ENCODE assay signal across 8 cellular contexts in genomic region chr19:40716655-40717324, GRCh38. TPM values are rescaled to one million over a fixed set of nuclear protein-coding genes. Genes with fewer than 3 reads are reported as not detected.
DNase-seq lines count a peak whose midpoint lies in the region; ATAC-seq and TF ChIP-seq lines count a peak whose summit lies in the region.

TSS of gene COQ8B (minus strand) at chr19:40716886. CDS start at chr19:40714632, 2,254 bp downstream.
TSS of gene ITPKC (plus strand) at chr19:40717112. CDS start at chr19:40717136, 24 bp downstream.

- peaks cover 0 to 15% (median 5%) of the 10 kb centered on the region in 6 donors for H3K36me3 ChIP-seq in spleen

- TF ChIP-seq CTCF in AG09319 (IDR thresholded peaks at IDR 0.05; ENCODE audit: low read depth, low read length) (no peak), spleen (IDR thresholded peaks at IDR 0.05 in 8 of 11, conservative IDR thresholded peaks at IDR 0.05 in 3 of 11) (peak in 8 of 11 experiments; percentile 19 to 50 (median 38))

- no peaks in the 10 kb centered on the region for H3K27me3 ChIP-seq in spleen (replicated peaks in 1 of 7)

- H3K9me3 ChIP-seq in spleen, result no peaks in the 10 kb centered on the region

- peak in 1 of 3 donors; percentile 8 for TF ChIP-seq POLR2A in spleen (IDR thresholded peaks at IDR 0.05)

- intact Hi-C loops in spleen (cut with DNase I; ENCODE audit: low total_unique reads), result no loop called here

- peak within 1 kb of the TSS; percentile 78 to 96 (median 92) for H3K27ac ChIP-seq in spleen

- 0 to 1% (median 0%) methylated on average over 25 to 72 of the region's 72 CpGs for WGBS in spleen, 5 donors

- ATAC-seq in GM19023 (IDR thresholded peaks at IDR 0.05; ENCODE audit: unreplicated experiment) (peak; percentile 75), HG03280 (IDR thresholded peaks at IDR 0.05; ENCODE audit: unreplicated experiment) (peak; percentile 77)

- DNase-seq in AG09319 (ENCODE audit: extremely low read depth, low read depth) (peak; percentile 95), NCI-H345 (lab: John Stamatoyannopoulos, UW) (peak; percentile 100), inferior parietal cortex (ENCODE audit: extremely low spot score) (peak; percentile 99), spleen (peak; percentile 100)
- DNase-seq in activated CD4-positive, CD25-positive, alpha-beta regulatory T cell (lab: John Stamatoyannopoulos, UW), result peak; percentile 99 to 100 (median 100)
- peak; percentile 98 for DNase-seq in central memory CD4-positive, alpha-beta T cell

- peaks cover 45 to 94% (median 71%) of the 10 kb centered on the region in 6 donors for H3K4me1 ChIP-seq in spleen

- peak within 1 kb of the TSS; percentile 69 to 84 (median 74) for H3K4me3 ChIP-seq in spleen

RNA-seq across cellular contexts. Expression of gene COQ8B, which starts in this region (rescaled TPM):
- total RNA-seq in spleen, result 10 to 100 TPM; 23.0 to 40.2 (median 32.6) TPM
- polyA plus RNA-seq in spleen, result 10 to 100 TPM; 18.4 to 33.8 (median 21.1) TPM

RNA-seq across cellular contexts. Expression of gene ITPKC, which starts in this region (rescaled TPM):
- 10 to 100 TPM; 11.1 to 39.2 (median 18.0) TPM for total RNA-seq in spleen
- 10 to 100 TPM in 1 of 3 donors, 1 to 10 TPM in 2; 6.8 to 14.3 (median 8.6) TPM for polyA plus RNA-seq in spleen

Comparison
In these comparisons a context has a peak if more than half of its experiments do, and no peak if none do; other contexts are left out.
1. Peak in every context shown above with its lines: DNase-seq, ATAC-seq, H3K4me3 ChIP-seq and H3K27ac ChIP-seq.